Comparison of ENCODE assay signal across 24 cellular contexts in the genomic region with DNA sequence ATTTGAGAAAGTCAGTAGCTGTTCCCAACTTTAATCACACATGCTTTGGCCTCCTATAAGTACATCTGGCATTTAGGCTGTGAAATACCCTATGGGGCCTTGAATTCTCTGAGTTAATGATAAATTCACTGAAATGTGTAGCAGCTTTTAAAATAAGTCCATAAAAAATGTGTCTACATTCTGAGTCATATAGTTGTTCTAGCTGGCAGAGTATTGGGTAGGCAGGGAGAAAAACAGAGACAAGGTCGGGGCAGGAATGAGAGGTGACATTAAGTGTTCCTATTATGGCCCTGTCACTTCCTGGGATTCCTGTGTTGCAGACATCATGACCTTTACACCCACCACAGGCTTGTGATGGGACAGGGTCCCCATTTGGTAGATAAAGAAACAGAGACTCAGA.
DNase-seq lines count a peak whose midpoint lies in the region; ATAC-seq, FAIRE-seq and TF ChIP-seq lines count a peak whose summit lies in the region.
"Had no signal": no experiment of that assay in that cellular context is flagged by ENCODE, and none has a peak within 500 bp of the region (broad histone marks: within the 10 kb centered on the region; RNA-seq: fewer than 3 reads in every experiment).

No MANE protein-coding gene starts in this region.

- no peak for TF ChIP-seq RAD21 in HepG2 (CRISPR knock-in tag; IDR thresholded peaks at IDR 0.05)

- H4K20me1 ChIP-seq in HepG2 (ENCODE audit: insufficient read depth, low read length) = no peaks in the 10 kb centered on the region
- H4K20me1 ChIP-seq: BLaER1 had no signal

- intact Hi-C loops in HepG2 (cut with micrococcal nuclease; ENCODE audit: unreplicated experiment) = no loop called here
- intact Hi-C loops in right lobe of liver (cut with DNase I) = no loop called here
- intact Hi-C loops in mucosa of descending colon (cut with DNase I, micrococcal nuclease) = no loop called here
- intact Hi-C loops in heart left ventricle (cut with DNase I) = no loop called here

- H3K27me3 ChIP-seq in HepG2 (ENCODE audit: control insufficient read depth in 1 of 2, insufficient read depth in 2 of 2, low read length in 2 of 2) (no peaks in the 10 kb centered on the region), right lobe of liver (no peaks in the 10 kb centered on the region), heart left ventricle (no peaks in the 10 kb centered on the region)
- H3K27me3 ChIP-seq: BLaER1 had no signal

- no peak overlapping the region for H3K27ac ChIP-seq in HepG2 (ENCODE audit: extremely low read length, insufficient read depth, low read length)
- H3K27ac ChIP-seq in right lobe of liver = no peak overlapping the region
- H3K27ac ChIP-seq in heart left ventricle = no peak overlapping the region
- H3K27ac ChIP-seq: 22Rv1, A549, BLaER1, HL-60 had no signal

- no peak overlapping the region for H3K4me2 ChIP-seq in HepG2 (ENCODE audit: low read depth, low read length)
- H3K4me2 ChIP-seq: A549 had no signal

- no peak for DNase-seq in HepG2 (ENCODE audit: low spot score)
- no peak for DNase-seq in right lobe of liver
- DNase-seq in kidney glomerular epithelial cell (lab: John Stamatoyannopoulos, UW) = peak; percentile 32
- no peak for DNase-seq in mucosa of descending colon
- DNase-seq in urothelium cell line (ENCODE audit: low spot score) = no peak
- DNase-seq in heart left ventricle = no peak
- no peak for DNase-seq in amygdala (lab: John Stamatoyannopoulos, UW)
- DNase-seq in activated CD8-positive, alpha-beta T cell treated with anti-CD3 and anti-CD28 coated beads, Interleukin-2, amount 10 ng/mL, durations not matched to agents 7 days and 5 days = no peak
- DNase-seq: AML-193; CD4-positive, alpha-beta memory T cell; DMS153; DMS79; GDM1; GOT3; H7; IMR-90 had no signal

- no peak overlapping the region for H3K4me3 Mint-ChIP-seq in activated CD8-positive, alpha-beta T cell treated with anti-CD3 and anti-CD28 coated beads, Interleukin-2, amount 10 ng/mL, durations not matched to agents 7 days and 5 days
- H3K4me3 Mint-ChIP-seq: CD14-positive monocyte; CD4-positive, alpha-beta memory T cell had no signal

- BruUV-seq in HepG2 (replicated peaks; lab: Mats Ljungman, UMichigan) = no TSS peak

- H3K27ac Mint-ChIP-seq in activated CD8-positive, alpha-beta T cell treated with anti-CD3 and anti-CD28 coated beads, Interleukin-2, amount 10 ng/mL, durations not matched to agents 7 days and 5 days = no peak overlapping the region
- H3K27ac Mint-ChIP-seq: CD14-positive monocyte; CD4-positive, alpha-beta memory T cell had no signal

- FAIRE-seq in HepG2 (lab: Jason Lieb, UNC) (no peak), urothelium cell line (lab: Jason Lieb, UNC) (peak; percentile 5)
- FAIRE-seq: A549, GM12892, GM18507 had no signal

- WGBS in HepG2 (ENCODE audit: low lambda C conversion rate) = 0% methylated on average over 1 of the region's 1 CpG
- WGBS in right lobe of liver (ENCODE audit: insufficient coverage, low coverage, low lambda C conversion rate, missing lambda C conversion rate) = 90% methylated on average over 1 of the region's 1 CpG
- 60 to 75% (median 67%) methylated on average over 1 of the region's 1 CpG for WGBS in heart left ventricle, 4 donors

- TF ChIP-seq EP300 in HepG2 (IDR thresholded peaks at IDR 0.05; ENCODE audit: low read depth in 2 of 2, low read length in 2 of 2) (no peak), HepG2 (CRISPR knock-in tag; IDR thresholded peaks at IDR 0.05; ENCODE audit: borderline replicate concordance) (no peak)

- H3K4me3 ChIP-seq in HepG2 (replicated peaks in 1 of 3; ENCODE audit: insufficient read depth in 1 of 3, low read depth in 2 of 3, low read length in 3 of 3) (no peak overlapping the region), right lobe of liver (no peak overlapping the region), mucosa of descending colon (no peak overlapping the region), heart left ventricle (no peak overlapping the region)
- H3K4me3 ChIP-seq: A549, BLaER1 had no signal

- no peak overlapping the region for H2AFZ ChIP-seq in HepG2 (ENCODE audit: low read length)

- no peaks in the 10 kb centered on the region for H3K36me3 ChIP-seq in HepG2 (replicated peaks in 1 of 2; ENCODE audit: control insufficient read depth in 1 of 2, insufficient read depth in 2 of 2, low read length in 2 of 2)
- no peaks in the 10 kb centered on the region for H3K36me3 ChIP-seq in right lobe of liver
- no peaks in the 10 kb centered on the region for H3K36me3 ChIP-seq in mucosa of descending colon (ENCODE audit: low read depth)
- H3K36me3 ChIP-seq in heart left ventricle = no peaks in the 10 kb centered on the region
- H3K36me3 ChIP-seq: BLaER1 had no signal

- H3K9me3 Mint-ChIP-seq in activated CD8-positive, alpha-beta T cell treated with anti-CD3 and anti-CD28 coated beads, Interleukin-2, amount 10 ng/mL, durations not matched to agents 7 days and 5 days (ENCODE audit: insufficient read depth) = no peaks in the 10 kb centered on the region
- H3K9me3 Mint-ChIP-seq: CD14-positive monocyte had no signal

- H3K9me3 ChIP-seq in HepG2 (ENCODE audit: low read length) (no peaks in the 10 kb centered on the region), right lobe of liver (no peaks in the 10 kb centered on the region), mucosa of descending colon (no peaks in the 10 kb centered on the region), heart left ventricle (no peaks in the 10 kb centered on the region)
- H3K9me3 ChIP-seq: A549, BLaER1 had no signal

- H3K4me1 Mint-ChIP-seq in activated CD8-positive, alpha-beta T cell treated with anti-CD3 and anti-CD28 coated beads, Interleukin-2, amount 10 ng/mL, durations not matched to agents 7 days and 5 days (ENCODE audit: low read depth) = no peaks in the 10 kb centered on the region

- H3K79me2 ChIP-seq in HepG2 (ENCODE audit: insufficient read depth, low read length) = no peaks in the 10 kb centered on the region

- CTCF ChIA-PET in HepG2 (lab: Yijun Ruan, JAX; ENCODE audit: low intra/inter-chr PET ratio, low total read pairs) = no interaction called here
- CTCF ChIA-PET in activated CD8-positive, alpha-beta T cell treated with anti-CD3 and anti-CD28 coated beads, Interleukin-2, amount 10 ng/mL, durations not matched to agents 7 days and 5 days (lab: Charles Lee) = no interaction called here

- ATAC-seq in HepG2 = peak; percentile 62
- ATAC-seq in right lobe of liver = no peak
- peak; percentile 78 for ATAC-seq in mucosa of descending colon
- ATAC-seq in heart left ventricle = no peak
- ATAC-seq in activated CD8-positive, alpha-beta T cell treated with anti-CD3 and anti-CD28 coated beads, Interleukin-2, amount 10 ng/mL, durations not matched to agents 7 days and 5 days = no peak
- ATAC-seq: A549, HCT116 had no signal

- H3K36me3 Mint-ChIP-seq in activated CD8-positive, alpha-beta T cell treated with anti-CD3 and anti-CD28 coated beads, Interleukin-2, amount 10 ng/mL, durations not matched to agents 7 days and 5 days (ENCODE audit: low read depth) = no peaks in the 10 kb centered on the region
- H3K36me3 Mint-ChIP-seq: CD14-positive monocyte; CD4-positive, alpha-beta memory T cell had no signal

- H3K9ac ChIP-seq in HepG2 (ENCODE audit: insufficient read depth, low read depth, low read length) = no peak overlapping the region
- H3K9ac ChIP-seq: BLaER1 had no signal

- H3K4me1 ChIP-seq in HepG2 (ENCODE audit: insufficient read depth, low read length) (0 out of 2 replicates have a peak, but pooled peaks cover 5% of the 10 kb centered on the region), right lobe of liver (no peaks in the 10 kb centered on the region), mucosa of descending colon (ENCODE audit: low read depth) (peaks cover 6% of the 10 kb centered on the region), heart left ventricle (no peaks in the 10 kb centered on the region)
- H3K4me1 ChIP-seq: A549 had no signal

- no peak for TF ChIP-seq CTCF in HepG2 (CRISPR knock-in tag; IDR thresholded peaks at IDR 0.05)
- TF ChIP-seq CTCF in right lobe of liver (IDR thresholded peaks at IDR 0.05) = no peak
- TF ChIP-seq CTCF in mucosa of descending colon (IDR thresholded peaks at IDR 0.05) = no peak
- TF ChIP-seq CTCF in heart left ventricle (IDR thresholded peaks at IDR 0.05) = no peak

- POLR2A ChIA-PET in HepG2 (lab: Yijun Ruan, JAX) = no interaction called here
- POLR2A ChIA-PET in activated CD8-positive, alpha-beta T cell treated with anti-CD3 and anti-CD28 coated beads, Interleukin-2, amount 10 ng/mL, durations not matched to agents 7 days and 5 days (lab: Charles Lee) = interaction anchor here (0.6 kb wide), 1 partner anchor 29 kb away, joined by 4 read pairs; no protein-coding TSS in a partner anchor

- no peak for TF ChIP-seq POLR2A in HepG2 (IDR thresholded peaks at IDR 0.05; ENCODE audit: insufficient read depth in 1 of 2, low read depth in 2 of 2, low read length in 2 of 2)
- no peak for TF ChIP-seq POLR2A in right lobe of liver (IDR thresholded peaks at IDR 0.05)
- TF ChIP-seq POLR2A in heart left ventricle (IDR thresholded peaks at IDR 0.05) = no peak

- no peaks in the 10 kb centered on the region for H3K27me3 Mint-ChIP-seq in activated CD8-positive, alpha-beta T cell treated with anti-CD3 and anti-CD28 coated beads, Interleukin-2, amount 10 ng/mL, durations not matched to agents 7 days and 5 days (ENCODE audit: low read depth)

- in situ Hi-C loops in HepG2 (cut with HindIII; ENCODE audit: extremely low pct_ligation_motif_present, low pct_unique_long_range_greater_than_20kb) = no loop called here

TF ChIP-seq in HepG2, 621 proteins besides CTCF, POLR2A, EP300 and RAD21:
- TF ChIP-seq RFX3 (CRISPR knock-in tag; IDR thresholded peaks at IDR 0.05) (no peak), HNF4A (CRISPR knock-in tag; IDR thresholded peaks at IDR 0.05) (peak; percentile 25; the same call in 1 of the 2 replicates)

Comparison
In these comparisons a context has a peak if more than half of its experiments do, and no peak if none do; other contexts are left out.
1. ATAC-seq: peak in HepG2 (single experiment) and mucosa of descending colon (single experiment); none in right lobe of liver (0 of 4), heart left ventricle (0 of 4) and activated CD8-positive, alpha-beta T cell treated with anti-CD3 and anti-CD28 coated beads, Interleukin-2, amount 10 ng/mL, durations not matched to agents 7 days and 5 days (single experiment).